ENCODE assay signal across 22 cellular contexts in genomic region chr14:86779416-86779815, GRCh38.
A peak's percentile ranks its signal among the peaks of the same experiment; 100 is the strongest.
DNase-seq lines count a peak whose midpoint lies in the region; ATAC-seq and TF ChIP-seq lines count a peak whose summit lies in the region.
"Had no signal": no experiment of that assay in that cellular context is flagged by ENCODE, and none has a peak within 500 bp of the region (broad histone marks: within the 10 kb centered on the region; RNA-seq: fewer than 3 reads in every experiment).

No MANE protein-coding gene starts in this region.

- H3K9me2 ChIP-seq in PC-3 (replicated peaks; ENCODE audit: low read length): no peaks in the 10 kb centered on the region

- BruUV-seq in Calu3 (replicated peaks; lab: Mats Ljungman, UMichigan) (no TSS peak), PC-3 (replicated peaks; lab: Mats Ljungman, UMichigan) (no TSS peak)

- H3K9ac ChIP-seq in PC-3 (ENCODE audit: low read length): no peak overlapping the region

- H3K36me3 ChIP-seq in PC-3 (ENCODE audit: low read depth, low read length): no peaks in the 10 kb centered on the region
- H3K36me3 ChIP-seq: Peyer's patch, SJSA1 had no signal

- H3K36me3 Mint-ChIP-seq in Calu3 (ENCODE audit: insufficient read depth, unreplicated experiment): peaks cover 6% of the 10 kb centered on the region

- no peaks in the 10 kb centered on the region for H3F3A ChIP-seq in PC-3 (ENCODE audit: low read length, unreplicated experiment)

- peaks cover 19% of the 10 kb centered on the region for H3K4me1 ChIP-seq in PC-3 (ENCODE audit: insufficient read depth, low read length)
- H3K4me1 ChIP-seq: Peyer's patch had no signal

- no peak for TF ChIP-seq POLR2A in lower leg skin (IDR thresholded peaks at IDR 0.05)

- H3K4me3 ChIP-seq in PC-3 (ENCODE audit: low read length): no peak overlapping the region
- H3K4me3 ChIP-seq in foreskin fibroblast (ENCODE audit: low read depth in 1 of 2, low read length in 2 of 2): no peak overlapping the region
- no peak overlapping the region for H3K4me3 ChIP-seq in lower leg skin (ENCODE audit: low read depth, poor library complexity, severe bottlenecking)
- H3K4me3 ChIP-seq: Peyer's patch, SJSA1 had no signal

- H4K20me1 ChIP-seq in PC-3 (ENCODE audit: low read length): no peaks in the 10 kb centered on the region

- H3K27ac ChIP-seq in PC-3 (ENCODE audit: low read length): no peak overlapping the region
- H3K27ac ChIP-seq in epithelial cell of prostate: no peak overlapping the region
- H3K27ac ChIP-seq: C4-2B, Peyer's patch, SJSA1 had no signal

- H3K4me2 ChIP-seq in PC-3 (ENCODE audit: low read length): no peak overlapping the region

- DNase-seq in Calu3 (no peak), PC-3 (peak; percentile 76), epithelial cell of prostate (ENCODE audit: low read depth, low spot score) (peak; percentile 22), foreskin fibroblast (peak; percentile 39 to 76), DMS153 (lab: John Stamatoyannopoulos, UW) (no peak), putamen (ENCODE audit: low spot score) (no peak), lower leg skin (ENCODE audit: low spot score in 2 of 2) (no peak), DMS79 (lab: John Stamatoyannopoulos, UW) (no peak)
- DNase-seq: CD8-positive, alpha-beta memory T cell; DMS53; KBM-7; NCI-H1092; NCI-H1436 treated with DMSO at 0.1 percent for 48 hours; NCI-H2029; NCI-H2227 treated with DMSO at 0.1 percent for 48 hours; NCI-H510A; NCI-H748 treated with DMSO at 0.1 percent for 48 hours; Peyer's patch had no signal

- POLR2A ChIA-PET in PC-3 (lab: Charles Lee; ENCODE audit: unreplicated experiment): no interaction called here

- TF ChIP-seq CTCF in Calu3 (IDR thresholded peaks at IDR 0.05; ENCODE audit: unreplicated experiment) (no peak), PC-3 (conservative IDR thresholded peaks at IDR 0.05; ENCODE audit: low read depth, low read length) (no peak), foreskin fibroblast (IDR thresholded peaks at IDR 0.05; ENCODE audit: low read depth, low read length) (no peak), lower leg skin (IDR thresholded peaks at IDR 0.05) (no peak)

- no peak overlapping the region for H2AFZ ChIP-seq in PC-3 (ENCODE audit: low read length)

- H3K27ac Mint-ChIP-seq in Calu3 (ENCODE audit: unreplicated experiment): peak overlapping the region; percentile 50
- H3K27ac Mint-ChIP-seq: CD8-positive, alpha-beta memory T cell had no signal

- H3K4me1 Mint-ChIP-seq in Calu3 (ENCODE audit: low read depth, unreplicated experiment): peaks cover 45% of the 10 kb centered on the region
- H3K4me1 Mint-ChIP-seq: CD8-positive, alpha-beta memory T cell had no signal

- WGBS in lower leg skin, 2 donors: 76 to 90% methylated on average over 1 of the region's 1 CpG

- H3K27me3 Mint-ChIP-seq in Calu3 (ENCODE audit: unreplicated experiment): no peaks in the 10 kb centered on the region
- H3K27me3 Mint-ChIP-seq: CD8-positive, alpha-beta memory T cell had no signal

- no peaks in the 10 kb centered on the region; the same call in 1 of the 2 replicates for H3K9me3 ChIP-seq in PC-3 (ENCODE audit: low read length)
- H3K9me3 ChIP-seq: Peyer's patch, SJSA1 had no signal

- CTCF ChIA-PET in Calu3 (lab: Charles Lee) (no interaction called here), PC-3 (lab: Charles Lee) (no interaction called here)

- no peak for ATAC-seq in PC-3
- ATAC-seq: HepG2, Right ventricle myocardium inferior had no signal

- no peaks in the 10 kb centered on the region for H3K27me3 ChIP-seq in PC-3 (ENCODE audit: low read length)
- H3K27me3 ChIP-seq: Peyer's patch, SJSA1 had no signal

- no peak overlapping the region for H3K4me3 Mint-ChIP-seq in Calu3 (ENCODE audit: low read depth, unreplicated experiment)
- H3K4me3 Mint-ChIP-seq: CD8-positive, alpha-beta memory T cell had no signal

- peaks cover 3% of the 10 kb centered on the region for H3K9me3 Mint-ChIP-seq in Calu3 (ENCODE audit: low read depth, unreplicated experiment)

- H3K79me2 ChIP-seq in PC-3 (ENCODE audit: low read length): no peaks in the 10 kb centered on the region

- intact Hi-C loops in Calu3 (cut with micrococcal nuclease; ENCODE audit: unreplicated experiment): loop anchor here (5.0 kb wide), 2 partner anchors 72 to 118 kb away; no protein-coding TSS in a partner anchor
- intact Hi-C loops in PC-3 (cut with micrococcal nuclease): no loop called here
- intact Hi-C loops in lower leg skin (cut with DNase I; ENCODE audit: low total_unique reads): no loop called here

Comparison
In these comparisons a context has a peak if more than half of its experiments do, and no peak if none do; other contexts are left out.
1. DNase-seq: peak in PC-3 (single experiment), epithelial cell of prostate (single experiment) and foreskin fibroblast (2 of 2); none in Calu3 (single experiment), DMS153 (single experiment), putamen (single experiment), lower leg skin (0 of 2) and DMS79 (single experiment).